ENCODE assay signal across 1 cellular context in the genomic region with DNA sequence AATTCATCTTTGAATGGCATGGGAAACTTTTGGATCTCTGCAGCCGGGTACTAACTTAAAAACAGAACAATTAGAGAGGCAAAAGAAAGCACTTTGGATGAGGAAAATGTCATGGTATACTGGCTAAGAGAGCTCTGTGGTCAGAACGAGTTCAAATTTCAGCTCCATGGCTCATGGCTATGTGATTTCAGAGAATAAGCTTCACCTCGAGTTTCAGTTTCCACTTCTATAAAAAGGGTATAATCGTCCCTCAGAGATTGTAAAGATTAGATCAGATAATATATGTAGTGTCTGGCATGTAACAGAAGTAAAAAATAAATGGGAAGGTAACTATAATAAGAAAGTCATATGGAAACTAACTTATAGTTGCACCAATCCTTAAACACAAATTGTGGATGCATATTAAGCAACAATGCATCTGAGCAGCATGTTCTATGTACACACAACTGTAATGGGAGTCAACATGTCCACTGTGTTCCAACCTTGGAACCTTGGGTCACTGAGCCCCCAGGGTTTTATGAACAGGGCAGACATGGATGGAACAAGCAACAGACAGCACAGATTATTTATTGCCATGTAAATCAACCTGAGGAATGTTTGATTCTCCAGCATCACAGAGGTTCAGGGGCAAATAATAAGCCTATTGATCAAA.
TF ChIP-seq lines count a peak whose summit lies in the region.

No MANE protein-coding gene starts in this region.

TF ChIP-seq in GM12878, 131 proteins besides CTCF, POLR2A, EP300 and RAD21 (continued from another document):
- TF ChIP-seq ZBTB11 (CRISPR knock-in tag; IDR thresholded peaks at IDR 0.05): no peak
- no peak for TF ChIP-seq NBN (IDR thresholded peaks at IDR 0.05)
- no peak for TF ChIP-seq YBX1 (IDR thresholded peaks at IDR 0.05)
- TF ChIP-seq, protein P1, sequence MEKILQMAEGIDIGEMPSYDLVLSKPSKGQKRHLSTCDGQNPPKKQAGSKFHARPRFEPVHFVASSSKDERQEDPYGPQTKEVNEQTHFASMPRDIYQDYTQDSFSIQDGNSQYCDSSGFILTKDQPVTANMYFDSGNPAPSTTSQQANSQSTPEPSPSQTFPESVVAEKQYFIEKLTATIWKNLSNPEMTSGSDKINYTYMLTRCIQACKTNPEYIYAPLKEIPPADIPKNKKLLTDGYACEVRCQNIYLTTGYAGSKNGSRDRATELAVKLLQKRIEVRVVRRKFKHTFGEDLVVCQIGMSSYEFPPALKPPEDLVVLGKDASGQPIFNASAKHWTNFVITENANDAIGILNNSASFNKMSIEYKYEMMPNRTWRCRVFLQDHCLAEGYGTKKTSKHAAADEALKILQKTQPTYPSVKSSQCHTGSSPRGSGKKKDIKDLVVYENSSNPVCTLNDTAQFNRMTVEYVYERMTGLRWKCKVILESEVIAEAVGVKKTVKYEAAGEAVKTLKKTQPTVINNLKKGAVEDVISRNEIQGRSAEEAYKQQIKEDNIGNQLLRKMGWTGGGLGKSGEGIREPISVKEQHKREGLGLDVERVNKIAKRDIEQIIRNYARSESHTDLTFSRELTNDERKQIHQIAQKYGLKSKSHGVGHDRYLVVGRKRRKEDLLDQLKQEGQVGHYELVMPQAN (conservative IDR thresholded peaks at IDR 0.05): no peak
- no peak for TF ChIP-seq HCFC1 (IDR thresholded peaks at IDR 0.05; ENCODE audit: low read length)
- no peak for TF ChIP-seq SIX5 (IDR thresholded peaks at IDR 0.05; ENCODE audit: low read depth, low read length, severe bottlenecking)
- TF ChIP-seq MTA3 (IDR thresholded peaks at IDR 0.05; ENCODE audit: borderline replicate concordance, low read length): no peak
- no peak for TF ChIP-seq PAX8 (IDR thresholded peaks at IDR 0.05)
- TF ChIP-seq PRDM15 (CRISPR knock-in tag; IDR thresholded peaks at IDR 0.05): no peak
- TF ChIP-seq SPI1 (IDR thresholded peaks at IDR 0.05; ENCODE audit: borderline replicate concordance, insufficient read depth, low read depth, low read length): no peak
- 0 out of 2 replicates have a peak, but pooled peaks have one; percentile 31 for TF ChIP-seq DPF2 (IDR thresholded peaks at IDR 0.05)
- TF ChIP-seq ETV6 (conservative IDR thresholded peaks at IDR 0.05 in 1 of 2, IDR thresholded peaks at IDR 0.05 in 1 of 2; ENCODE audit: borderline replicate concordance in 1 of 2, low read depth in 1 of 2): no peak
- no peak for TF ChIP-seq GATAD2B (conservative IDR thresholded peaks at IDR 0.05; ENCODE audit: low read depth)
- no peak for TF ChIP-seq ZSCAN29 (IDR thresholded peaks at IDR 0.05)
- no peak for TF ChIP-seq NR2C2 (IDR thresholded peaks at IDR 0.05; ENCODE audit: borderline replicate concordance, control insufficient read depth, insufficient read length, low read depth)
- no peak for TF ChIP-seq NFYA (IDR thresholded peaks at IDR 0.05; ENCODE audit: borderline replicate concordance, low read depth, low read length)
- no peak for TF ChIP-seq BMI1 (IDR thresholded peaks at IDR 0.05; ENCODE audit: borderline replicate concordance)
- TF ChIP-seq CREM (IDR thresholded peaks at IDR 0.05; ENCODE audit: low read depth): no peak
- no peak for TF ChIP-seq EZH2 (IDR thresholded peaks at IDR 0.05; ENCODE audit: borderline replicate concordance, control insufficient read depth, low read depth, low read length)
- TF ChIP-seq CHD4 (IDR thresholded peaks at IDR 0.05): no peak
- TF ChIP-seq BACH1 (IDR thresholded peaks at IDR 0.05; ENCODE audit: borderline replicate concordance): no peak
- TF ChIP-seq FOXK2 (IDR thresholded peaks at IDR 0.05): no peak
- peak; percentile 73 for TF ChIP-seq MEF2B (IDR thresholded peaks at IDR 0.05; ENCODE audit: partially characterized antibody, poor library complexity, severe bottlenecking)
- no peak for TF ChIP-seq YY1 (IDR thresholded peaks at IDR 0.05; ENCODE audit: low read depth, low read length)
- TF ChIP-seq BHLHE40 (IDR thresholded peaks at IDR 0.05; ENCODE audit: borderline replicate concordance in 1 of 2, low read depth in 2 of 2, low read length in 1 of 2): no peak
- TF ChIP-seq NRF1 (conservative IDR thresholded peaks at IDR 0.05; ENCODE audit: low read depth, low read length): no peak
- no peak for TF ChIP-seq ASH2L (IDR thresholded peaks at IDR 0.05; ENCODE audit: borderline replicate concordance, low read depth)
- 0 out of 2 replicates have a peak, but pooled peaks have one; percentile 9 for TF ChIP-seq JUNB (IDR thresholded peaks at IDR 0.05)
- TF ChIP-seq NFIC (IDR thresholded peaks at IDR 0.05; ENCODE audit: low read depth, low read length): 0 out of 2 replicates have a peak, but pooled peaks have one; percentile 32
- no peak for TF ChIP-seq E2F4 (IDR thresholded peaks at IDR 0.05; ENCODE audit: low read depth, low read length)
- no peak for TF ChIP-seq KDM1A (IDR thresholded peaks at IDR 0.05; ENCODE audit: borderline replicate concordance)
